ENCODE assay signal across 10 cellular contexts in the genomic region with DNA sequence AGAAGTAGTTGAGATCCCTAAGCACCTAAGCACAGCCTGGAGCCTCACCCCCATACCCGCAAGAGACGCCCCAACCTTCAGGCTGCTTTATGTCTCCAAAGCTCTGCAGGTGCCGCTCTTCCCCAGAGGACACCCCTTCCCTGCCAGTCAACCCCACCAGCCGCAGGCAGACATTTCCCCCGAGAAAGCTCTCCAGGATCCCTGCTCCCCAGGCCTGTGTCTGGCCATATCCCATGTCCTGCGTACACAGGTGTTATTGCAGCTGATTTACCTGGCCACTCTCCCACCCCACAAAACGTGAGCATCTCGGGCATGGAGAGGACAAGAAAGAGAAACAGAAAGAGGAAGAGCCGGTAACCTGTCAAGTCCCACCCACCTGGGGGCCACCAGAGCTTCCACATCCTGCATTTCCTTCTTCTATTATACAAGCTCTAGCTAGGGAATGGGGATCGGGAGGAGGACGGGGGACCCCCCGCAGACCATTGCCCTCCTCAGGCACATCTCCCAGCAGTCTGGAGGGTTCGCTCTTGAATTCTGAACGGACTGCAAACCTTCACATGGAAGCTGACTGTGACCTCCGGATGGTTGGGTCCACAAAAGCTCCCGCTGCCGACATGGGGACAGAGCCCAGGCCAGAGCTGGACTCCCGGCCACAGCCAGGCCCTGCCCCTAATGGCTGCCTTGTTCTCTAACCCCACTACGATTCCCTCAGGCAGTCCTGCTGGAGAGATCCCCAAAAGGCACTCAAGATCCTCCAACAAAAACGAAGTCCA. TPM values are rescaled to one million over a fixed set of nuclear protein-coding genes. Genes with fewer than 3 reads are reported as not detected.
A peak's percentile ranks its signal among the peaks of the same experiment; 100 is the strongest.
DNase-seq lines count a peak whose midpoint lies in the region; ATAC-seq, FAIRE-seq and TF ChIP-seq lines count a peak whose summit lies in the region.
"Had no signal": no experiment of that assay in that cellular context is flagged by ENCODE, and none has a peak within 500 bp of the region (broad histone marks: within the 10 kb centered on the region; RNA-seq: fewer than 3 reads in every experiment).

No MANE protein-coding gene starts in this region.

- no TSS peak for BruUV-seq in GM12878 (replicated peaks; lab: Mats Ljungman, UMichigan)

- peak in 1 of 3 experiments; percentile 11; a peak in 1 of 6 replicates for TF ChIP-seq CTCF in GM12878 (IDR thresholded peaks at IDR 0.05 in 2 of 3, conservative IDR thresholded peaks at IDR 0.05 in 1 of 3; ENCODE audit: control insufficient read depth in 2 of 3, extremely low read depth in 1 of 3, insufficient read depth in 1 of 3, low read depth in 3 of 3, low read length in 3 of 3)

- H3K27ac Mint-ChIP-seq in activated CD4-positive, alpha-beta T cell treated with anti-CD3 and anti-CD28 coated beads for 36 hours: peak overlapping the region; percentile 96

- peaks cover 93% of the 10 kb centered on the region for H3K4me1 Mint-ChIP-seq in activated CD4-positive, alpha-beta T cell treated with anti-CD3 and anti-CD28 coated beads for 36 hours

- TF ChIP-seq RAD21 in GM12878 (IDR thresholded peaks at IDR 0.05; ENCODE audit: insufficient read depth, low read depth, low read length): no peak

- H3K9me3 Mint-ChIP-seq in activated CD4-positive, alpha-beta T cell treated with anti-CD3 and anti-CD28 coated beads for 36 hours (ENCODE audit: low read depth): no peaks in the 10 kb centered on the region

- H3K4me3 ChIP-seq in GM12878: peak overlapping the region; percentile 93

- WGBS in GM12878 (ENCODE audit: insufficient coverage, insufficient replicate concordance, low lambda C conversion rate, missing lambda C conversion rate): 1% methylated on average over 20 of the region's 20 CpGs

- peak overlapping the region; percentile 67 for H3K27ac ChIP-seq in GM12878 (ENCODE audit: control insufficient read depth, insufficient read depth)

- RAD21 ChIA-PET in GM12878 (lab: Charles Lee; ENCODE audit: unreplicated experiment): interaction anchor here (0.9 to 7.4 kb wide), 13 partner anchors 9 to 77 kb away, joined by 3 to 110 read pairs (median 5); a partner anchor contains a TSS

- FAIRE-seq in GM12878 (lab: Jason Lieb, UNC): no peak
- FAIRE-seq: HTR-8/SVneo had no signal

- SMC1A ChIA-PET in GM12878 (lab: Charles Lee; ENCODE audit: uncharacterized antibody, unreplicated experiment): interaction anchor here (0.7 to 7.5 kb wide), 15 partner anchors 9 to 83 kb away, joined by 3 to 131 read pairs (median 4); a partner anchor contains a TSS

- H3K36me3 Mint-ChIP-seq in activated CD4-positive, alpha-beta T cell treated with anti-CD3 and anti-CD28 coated beads for 36 hours (ENCODE audit: low read depth): peaks cover 26% of the 10 kb centered on the region

- intact Hi-C loops in activated CD4-positive, alpha-beta T cell treated with anti-CD3 and anti-CD28 coated beads for 36 hours (cut with DNase I, micrococcal nuclease): loop anchor here in 1 of 2 experiments (5.0 kb wide), 1 partner anchor 48 kb away; no protein-coding TSS in a partner anchor
- intact Hi-C loops in GM12878 (cut with micrococcal nuclease; ENCODE audit: unreplicated experiment): no loop called here

- in situ Hi-C loops in GM12878 (cut with MboI): no loop called here

- H3K27me3 Mint-ChIP-seq in activated CD4-positive, alpha-beta T cell treated with anti-CD3 and anti-CD28 coated beads for 36 hours: no peaks in the 10 kb centered on the region

- TF ChIP-seq POLR2A in GM12878 (IDR thresholded peaks at IDR 0.05; ENCODE audit: low read depth, low read length): peak; percentile 45

- CTCF ChIA-PET in activated CD4-positive, alpha-beta T cell treated with anti-CD3 and anti-CD28 coated beads for 36 hours (lab: Charles Lee): interaction anchor here (0.6 to 1.9 kb wide), 11 partner anchors 9 to 1705 kb away, joined by 3 to 10 read pairs (median 5); no protein-coding TSS in a partner anchor
- CTCF ChIA-PET in GM12878 (lab: Yijun Ruan, JAX): interaction anchor here (0.6 to 8.1 kb wide), 18 partner anchors 8 to 286 kb away, joined by 3 to 100 read pairs (median 4); a partner anchor contains a TSS

- peaks cover 65% of the 10 kb centered on the region for H3K4me1 ChIP-seq in GM12878 (ENCODE audit: control insufficient read depth, insufficient read depth, low read length)

- peaks cover 2% of the 10 kb centered on the region; the same call in 1 of the 2 replicates for H4K20me1 ChIP-seq in GM12878 (ENCODE audit: control insufficient read depth, insufficient read depth)

- ATAC-seq in activated CD4-positive, alpha-beta T cell treated with anti-CD3 and anti-CD28 coated beads for 36 hours: peak; percentile 34
- ATAC-seq in HG03442 (IDR thresholded peaks at IDR 0.05; ENCODE audit: unreplicated experiment) (peak; percentile 31), GM12878 (peak; percentile 68), GM18861 (IDR thresholded peaks at IDR 0.05; ENCODE audit: unreplicated experiment) (no peak)

- TF ChIP-seq EP300 in GM12878 (IDR thresholded peaks at IDR 0.05; ENCODE audit: borderline replicate concordance in 1 of 2, control insufficient read depth in 1 of 2, low read depth in 2 of 2, low read length in 2 of 2): no peak

- peak overlapping the region; percentile 91 for H3K4me2 ChIP-seq in GM12878 (ENCODE audit: control insufficient read depth, insufficient read depth)

- peak overlapping the region; percentile 64 for H3K9ac ChIP-seq in GM12878 (ENCODE audit: control insufficient read depth, insufficient read depth, low read length)

- no peaks in the 10 kb centered on the region for H3K27me3 ChIP-seq in GM12878 (replicated peaks in 1 of 2; ENCODE audit: control insufficient read depth in 2 of 2, insufficient read depth in 2 of 2, low read length in 1 of 2)

- peaks cover 95% of the 10 kb centered on the region for H3K79me2 ChIP-seq in GM12878 (ENCODE audit: control insufficient read depth, insufficient read depth, low read length)

- no peaks in the 10 kb centered on the region for H3K9me3 ChIP-seq in GM12878 (replicated peaks; ENCODE audit: control insufficient read depth, insufficient read depth, low read length)

- peak; percentile 62 for DNase-seq in activated CD4-positive, alpha-beta T cell treated with anti-CD3 and anti-CD28 coated beads for 36 hours
- no peak for DNase-seq in activated CD4-positive, alpha-beta T cell treated with anti-CD3 and anti-CD28 coated beads for 1 hour
- no peak for DNase-seq in GM12878 (ENCODE audit: low read depth, low spot score)
- peak; percentile 34 to 68 (median 42) for DNase-seq in stimulated activated naive CD4-positive, alpha-beta T cell (lab: John Stamatoyannopoulos, UW)
- DNase-seq in superior temporal gyrus (ENCODE audit: extremely low spot score): no peak
- no peak for DNase-seq in iPS-NIHi7 (ENCODE audit: extremely low spot score)
- DNase-seq: hippocampal formation had no signal

- POLR2A ChIA-PET in activated CD4-positive, alpha-beta T cell treated with anti-CD3 and anti-CD28 coated beads for 36 hours (lab: Charles Lee): interaction anchor here (0.6 to 2.1 kb wide), 6 partner anchors 9 to 151 kb away, joined by 3 to 7 read pairs (median 4); no protein-coding TSS in a partner anchor
- POLR2A ChIA-PET in GM12878 (lab: Charles Lee): interaction anchor here (0.5 to 4.6 kb wide), 9 partner anchors 13 to 1329 kb away, joined by 3 to 69 read pairs (median 5); a partner anchor contains a TSS

- H3K36me3 ChIP-seq in GM12878 (ENCODE audit: control insufficient read depth in 2 of 2, insufficient read depth in 2 of 2, low read length in 1 of 2): peaks cover 14 to 17% of the 10 kb centered on the region in 2 experiments

- H2AFZ ChIP-seq in GM12878 (ENCODE audit: control insufficient read depth, low read depth, low read length): no peak overlapping the region

- peak overlapping the region; percentile 89 for H3K4me3 Mint-ChIP-seq in activated CD4-positive, alpha-beta T cell treated with anti-CD3 and anti-CD28 coated beads for 36 hours

TF ChIP-seq in GM12878, 131 proteins besides CTCF, POLR2A, EP300 and RAD21 (continues in another document):
- TF ChIP-seq GABPA (IDR thresholded peaks at IDR 0.05; ENCODE audit: low read depth): no peak; the same call in 1 of the 2 replicates
- TF ChIP-seq CREM (IDR thresholded peaks at IDR 0.05; ENCODE audit: low read depth): no peak
- TF ChIP-seq POU2F2 (IDR thresholded peaks at IDR 0.05; ENCODE audit: borderline replicate concordance, low read depth, low read length): no peak; the same call in 2 of the 3 replicates
- TF ChIP-seq EGR1 (IDR thresholded peaks at IDR 0.05; ENCODE audit: borderline replicate concordance in 1 of 2, low read depth in 2 of 2, low read length in 2 of 2): 0 out of 3 replicates have a peak, but pooled peaks of 1 of the 2 experiments have one; percentile 11
- no peak for TF ChIP-seq MTA3 (IDR thresholded peaks at IDR 0.05; ENCODE audit: borderline replicate concordance, low read length)
- peak; percentile 29; the same call in 1 of the 2 replicates for TF ChIP-seq EED (IDR thresholded peaks at IDR 0.05; ENCODE audit: low read depth)
- TF ChIP-seq, protein P1, sequence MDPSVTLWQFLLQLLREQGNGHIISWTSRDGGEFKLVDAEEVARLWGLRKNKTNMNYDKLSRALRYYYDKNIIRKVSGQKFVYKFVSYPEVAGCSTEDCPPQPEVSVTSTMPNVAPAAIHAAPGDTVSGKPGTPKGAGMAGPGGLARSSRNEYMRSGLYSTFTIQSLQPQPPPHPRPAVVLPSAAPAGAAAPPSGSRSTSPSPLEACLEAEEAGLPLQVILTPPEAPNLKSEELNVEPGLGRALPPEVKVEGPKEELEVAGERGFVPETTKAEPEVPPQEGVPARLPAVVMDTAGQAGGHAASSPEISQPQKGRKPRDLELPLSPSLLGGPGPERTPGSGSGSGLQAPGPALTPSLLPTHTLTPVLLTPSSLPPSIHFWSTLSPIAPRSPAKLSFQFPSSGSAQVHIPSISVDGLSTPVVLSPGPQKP (IDR thresholded peaks at IDR 0.05; ENCODE audit: low read depth, low read length): no peak

RNA-seq across cellular contexts. Expression of a gene that starts 17.6 kb away (rescaled TPM):
- 10 to 100 TPM; 73.7 to 82.8 TPM for total RNA-seq in activated CD4-positive, alpha-beta T cell treated with anti-CD3 and anti-CD28 coated beads for 36 hours
- 423 and 447 TPM in 2 replicates for total RNA-seq in GM12878 (2013; cell fraction: nucleolus; rRNA removed)
- 48.4 and 48.8 TPM in 2 replicates for total RNA-seq in GM12878 (2014; rRNA removed)
- total RNA-seq in GM12878 (2014; rRNA removed; fragmentation: Illumina TruSeq; extraction: Trizol): 35.7 and 41.3 TPM in 2 replicates
- 71.3 and 79.6 TPM in 2 replicates for total RNA-seq in GM12878 (2021)
- polyA plus RNA-seq in GM12878 (2011; ENCODE audit: low read depth): 18.5 TPM
- polyA plus RNA-seq in GM12878 (2011; rRNA removed): 37.2 and 39.7 TPM in 2 replicates
- polyA plus RNA-seq in GM12878 (2011; cell fraction: cytosol; rRNA removed): 37.8 and 40.4 TPM in 2 replicates
- polyA plus RNA-seq in GM12878 (2011; cell fraction: nucleus; rRNA removed): 123 and 167 TPM in 2 replicates
- polyA plus RNA-seq in GM12878 (2012): 34.9 and 39.6 TPM in 2 replicates
- polyA plus RNA-seq in GM12878 (2014; fragmentation: Illumina TruSeq; extraction: Trizol): 20.2 and 31.3 TPM in 2 replicates
- 1 to 10 TPM; 4.0 to 7.0 TPM for polyA plus RNA-seq in GM12878 (2014; fragmentation: Nextera tagmentation; extraction: Ambion mirVana)
- 53.5 and 66.2 TPM in 2 replicates for polyA plus RNA-seq in GM12878 (2014; rRNA removed)
- polyA plus RNA-seq in GM12878 (2016; fragmentation: Nextera tagmentation; extraction: Ambion mirVana): 10 to 100 TPM; 28.9 to 33.4 TPM
- 69.8 and 107 TPM in 2 replicates for polyA minus RNA-seq in GM12878 (2011; rRNA and poly(A)+ RNA removed)
- 26.6 and 28.2 TPM in 2 replicates for polyA minus RNA-seq in GM12878 (2011; cell fraction: cytosol; rRNA and poly(A)+ RNA removed)
- 97.0 and 159 TPM in 2 replicates for polyA minus RNA-seq in GM12878 (2011; cell fraction: nucleus; rRNA and poly(A)+ RNA removed)

Comparison
In these comparisons a context has a peak if more than half of its experiments do, and no peak if none do; other contexts are left out.
1. DNase-seq: peak in activated CD4-positive, alpha-beta T cell treated with anti-CD3 and anti-CD28 coated beads for 36 hours (single experiment) and stimulated activated naive CD4-positive, alpha-beta T cell (6 of 6); none in activated CD4-positive, alpha-beta T cell treated with anti-CD3 and anti-CD28 coated beads for 1 hour (single experiment), GM12878 (single experiment), superior temporal gyrus (single experiment) and iPS-NIHi7 (single experiment).